In genomic region chr2:214079032-214079431, GRCh38 we compare ENCODE assay signal across 15 cellular contexts.
"Had no signal": no experiment of that assay in that cellular context is flagged by ENCODE, and none has a peak within 500 bp of the region (broad histone marks: within the 10 kb centered on the region; RNA-seq: fewer than 3 reads in every experiment).

No MANE protein-coding gene starts in this region.

- H3K27me3 ChIP-seq: colonic mucosa, right lobe of liver, spleen, transverse colon had no signal

- H3K4me3 ChIP-seq: colonic mucosa, prostate gland, right lobe of liver, spleen, transverse colon had no signal

- H3K9me3 ChIP-seq: colonic mucosa, prostate gland, right lobe of liver, spleen, transverse colon had no signal

- H3K27ac ChIP-seq: colonic mucosa, prostate gland, right lobe of liver, spleen, transverse colon had no signal

- DNase-seq: activated CD4-positive, alpha-beta T cell treated with anti-CD3 and anti-CD28 coated beads, Interleukin-2, amount 10 ng/mL, durations not matched to agents 7 days and 5 days; activated CD4-positive, CD25-positive, alpha-beta regulatory T cell; activated CD8-positive, alpha-beta memory T cell treated with anti-CD3 and anti-CD28 coated beads for 24 hours; activated naive CD4-positive, alpha-beta T cell treated with Interleukin-2 at 50 U/mL for 16 hours; activated naive CD8-positive, alpha-beta T cell treated with anti-CD3 and anti-CD28 coated beads, Interleukin-2, amount 50 U/mL, for 24 hours; colonic mucosa; effector CD8-positive, alpha-beta T cell; erythroblast; glutamatergic neuron; occipital lobe; right lobe of liver; spleen; stimulated activated CD4-positive, alpha-beta T cell treated with anti-CD3 and anti-CD28 coated beads, Interleukin-1b, Interleukin-23, amount 100 ng/mL, for 48 hours; transverse colon had no signal

- H3K36me3 ChIP-seq: colonic mucosa, prostate gland, right lobe of liver, spleen, transverse colon had no signal

- H3K4me1 ChIP-seq: colonic mucosa, prostate gland, right lobe of liver, spleen, transverse colon had no signal
